ENCODE assay signal across 1 cellular context in genomic region chr22:39598017-39598965, GRCh38.
A peak's percentile ranks its signal among the peaks of the same experiment; 100 is the strongest.
TF ChIP-seq lines count a peak whose summit lies in the region.

No MANE protein-coding gene starts in this region.

TF ChIP-seq in K562, 482 proteins besides CTCF, POLR2A, EP300 and RAD21 (continued from another document):
- TF ChIP-seq, protein P1, sequence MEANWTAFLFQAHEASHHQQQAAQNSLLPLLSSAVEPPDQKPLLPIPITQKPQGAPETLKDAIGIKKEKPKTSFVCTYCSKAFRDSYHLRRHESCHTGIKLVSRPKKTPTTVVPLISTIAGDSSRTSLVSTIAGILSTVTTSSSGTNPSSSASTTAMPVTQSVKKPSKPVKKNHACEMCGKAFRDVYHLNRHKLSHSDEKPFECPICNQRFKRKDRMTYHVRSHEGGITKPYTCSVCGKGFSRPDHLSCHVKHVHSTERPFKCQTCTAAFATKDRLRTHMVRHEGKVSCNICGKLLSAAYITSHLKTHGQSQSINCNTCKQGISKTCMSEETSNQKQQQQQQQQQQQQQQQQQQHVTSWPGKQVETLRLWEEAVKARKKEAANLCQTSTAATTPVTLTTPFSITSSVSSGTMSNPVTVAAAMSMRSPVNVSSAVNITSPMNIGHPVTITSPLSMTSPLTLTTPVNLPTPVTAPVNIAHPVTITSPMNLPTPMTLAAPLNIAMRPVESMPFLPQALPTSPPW (CRISPR knock-in tag; IDR thresholded peaks at IDR 0.05) = peak; percentile 39
- TF ChIP-seq ZBTB17 (CRISPR knock-in tag; IDR thresholded peaks at IDR 0.05) (no peak), ID3 (CRISPR knock-in tag; IDR thresholded peaks at IDR 0.05) (no peak), ID3 (tag; IDR thresholded peaks at IDR 0.05) (no peak), ZEB2 (IDR thresholded peaks at IDR 0.05) (0 out of 2 replicates have a peak, but pooled peaks have one; percentile 34), CBFA2T3 (IDR thresholded peaks at IDR 0.05) (peak; percentile 3; the same call in 1 of the 2 replicates)
